ENCODE assay signal across 9 cellular contexts in the genomic region with DNA sequence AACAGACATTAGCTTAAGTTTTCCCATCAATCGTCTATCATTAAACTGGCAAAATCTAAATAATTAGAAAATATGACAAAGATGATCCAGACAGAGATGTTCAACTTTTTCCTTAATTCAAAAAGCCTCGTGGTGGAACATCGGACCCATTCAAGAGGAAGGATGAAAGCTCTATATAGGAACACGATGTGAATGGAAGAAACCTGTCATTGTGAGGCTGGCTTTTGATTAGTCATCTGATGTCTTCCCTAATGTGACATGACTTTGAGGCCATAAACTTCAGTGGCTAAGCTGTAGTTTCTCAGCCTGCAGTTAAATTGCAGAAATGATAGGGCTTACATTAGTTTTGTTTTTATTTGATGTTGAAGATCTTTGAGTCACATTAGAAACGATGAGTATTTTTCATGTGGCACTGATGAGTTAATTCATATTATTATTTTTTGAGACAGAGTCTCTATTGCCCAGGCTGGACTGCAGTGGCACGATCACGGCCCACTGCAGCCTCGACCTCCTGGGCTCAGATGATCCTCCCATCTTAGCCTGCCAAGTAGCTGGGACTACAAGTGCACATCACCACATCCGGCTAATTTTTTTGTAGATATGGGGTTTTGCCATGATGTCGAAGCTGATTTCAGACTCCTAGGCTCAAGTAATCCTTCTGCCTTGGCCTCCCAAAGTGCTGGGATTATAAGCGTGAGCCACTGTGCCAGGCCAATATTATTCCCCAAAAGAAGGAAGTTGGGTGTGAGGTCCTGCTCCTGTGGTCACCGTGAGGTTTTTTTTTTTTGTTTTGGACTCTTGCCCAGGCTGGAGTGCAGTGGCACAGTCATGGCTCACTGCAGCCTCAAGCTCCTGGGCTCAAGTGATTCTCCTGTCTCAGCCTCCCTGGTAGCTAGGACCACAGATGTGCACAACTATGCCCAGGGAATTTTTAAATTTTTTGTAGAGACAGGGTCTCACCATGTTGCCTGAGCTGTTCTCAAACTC. TPM values are rescaled to one million over a fixed set of nuclear protein-coding genes. Genes with fewer than 3 reads are reported as not detected.
DNase-seq lines count a peak whose midpoint lies in the region; ATAC-seq, FAIRE-seq and TF ChIP-seq lines count a peak whose summit lies in the region.
"Had no signal": no experiment of that assay in that cellular context is flagged by ENCODE, and none has a peak within 500 bp of the region (broad histone marks: within the 10 kb centered on the region; RNA-seq: fewer than 3 reads in every experiment).

No MANE protein-coding gene starts in this region.

- H3K36me3 Mint-ChIP-seq in Calu3 (ENCODE audit: insufficient read depth, unreplicated experiment) (peaks cover 32% of the 10 kb centered on the region), mesothelial cell of epicardium (peaks cover 9% of the 10 kb centered on the region)

- intact Hi-C loops in Calu3 (cut with micrococcal nuclease; ENCODE audit: unreplicated experiment) (no loop called here), K562 (cut with micrococcal nuclease) (loop anchor here (5.0 to 10.0 kb wide), 2 partner anchors 37 to 74 kb away; no protein-coding TSS in a partner anchor)

- TF ChIP-seq CTCF in Calu3 (IDR thresholded peaks at IDR 0.05; ENCODE audit: unreplicated experiment) (no peak), MM.1S (IDR thresholded peaks at IDR 0.05; ENCODE audit: low read length) (no peak), K562 (IDR thresholded peaks at IDR 0.05 in 2 of 3, conservative IDR thresholded peaks at IDR 0.05 in 1 of 3; ENCODE audit: insufficient read depth in 2 of 3, low read depth in 1 of 3, low read length in 3 of 3) (no peak), mesothelial cell of epicardium (IDR thresholded peaks at IDR 0.05; ENCODE audit: unreplicated experiment) (no peak)

- no peaks in the 10 kb centered on the region for H3K9me3 ChIP-seq in MM.1S (replicated peaks; ENCODE audit: insufficient read depth, low read length)
- H3K9me3 ChIP-seq in K562 (replicated peaks; ENCODE audit: control insufficient read depth, insufficient read depth, low read depth, low read length): no peaks in the 10 kb centered on the region
- H3K9me3 ChIP-seq: SJCRH30 had no signal

- BruUV-seq in Calu3 (replicated peaks; lab: Mats Ljungman, UMichigan) (no TSS peak), K562 (replicated peaks; lab: Mats Ljungman, UMichigan) (no TSS peak)

- H3K9ac ChIP-seq in MM.1S (ENCODE audit: low read length) (peak overlapping the region; percentile 98; the same call in 1 of the 2 replicates), K562 (ENCODE audit: insufficient read depth in 1 of 2, low read depth in 2 of 2, low read length in 2 of 2) (peak overlapping the region in 1 of 2 experiments; percentile 80; a peak in 2 of 4 replicates)

- no peak for ATAC-seq in K562
- no peak for ATAC-seq in HG03442 (IDR thresholded peaks at IDR 0.05; ENCODE audit: unreplicated experiment)
- no peak for ATAC-seq in GM18861 (IDR thresholded peaks at IDR 0.05; ENCODE audit: unreplicated experiment)

- DNase-seq in Calu3 (no peak), MM.1S (no peak), K562 (ENCODE audit: extremely low read depth in 1 of 4, low spot score in 3 of 4) (peak in 1 of 4 experiments; percentile 18), mesothelial cell of epicardium (ENCODE audit: low spot score in 2 of 2, unreplicated experiment in 2 of 2) (no peak), DMS 273 (lab: John Stamatoyannopoulos, UW; ENCODE audit: unreplicated experiment) (no peak), HCEC 1CT (no peak)

- no peak for TF ChIP-seq EP300 in K562 (IDR thresholded peaks at IDR 0.05; ENCODE audit: low read length)

- peak overlapping the region; percentile 60 for H3K27ac Mint-ChIP-seq in Calu3 (ENCODE audit: unreplicated experiment)
- peak overlapping the region; percentile 85 for H3K27ac Mint-ChIP-seq in mesothelial cell of epicardium

- peak; percentile 85 for FAIRE-seq in K562 (lab: Jason Lieb, UNC)

- 44% methylated on average over 12 of the region's 12 CpGs for WGBS in K562 (ENCODE audit: insufficient coverage, low coverage, missing lambda C conversion rate)

- H4K20me1 ChIP-seq in MM.1S (ENCODE audit: insufficient read depth, low read length) (no peaks in the 10 kb centered on the region), K562 (replicated peaks; ENCODE audit: control insufficient read depth, insufficient read depth, low read length) (no peaks in the 10 kb centered on the region)

- peaks cover 11% of the 10 kb centered on the region for H3K4me1 ChIP-seq in MM.1S (ENCODE audit: low read length)
- peaks cover 8 to 26% of the 10 kb centered on the region in 2 experiments; a peak in 3 of 5 replicates for H3K4me1 ChIP-seq in K562 (replicated peaks in 1 of 2; ENCODE audit: control insufficient read depth in 2 of 2, insufficient read depth in 2 of 2, low read length in 2 of 2)
- H3K4me1 ChIP-seq: SJCRH30 had no signal

- H3F3A ChIP-seq in MM.1S (ENCODE audit: insufficient read depth, low read length): no peaks in the 10 kb centered on the region

- in situ Hi-C loops in K562 (cut with MboI): no loop called here

- H3K4me2 ChIP-seq in MM.1S (ENCODE audit: low read depth, low read length): peak overlapping the region; percentile 90
- 0 out of 2 replicates have a peak overlapping the region, but pooled peaks have one; percentile 90 for H3K4me2 ChIP-seq in K562 (ENCODE audit: insufficient read depth, low read length)

- H3K27me3 Mint-ChIP-seq in Calu3 (ENCODE audit: unreplicated experiment) (no peaks in the 10 kb centered on the region), mesothelial cell of epicardium (ENCODE audit: low read depth) (no peaks in the 10 kb centered on the region)

- peaks cover 6% of the 10 kb centered on the region for H3K4me1 Mint-ChIP-seq in Calu3 (ENCODE audit: low read depth, unreplicated experiment)
- peaks cover 14% of the 10 kb centered on the region for H3K4me1 Mint-ChIP-seq in mesothelial cell of epicardium

- no peak for TF ChIP-seq RAD21 in K562 (CRISPR knock-in tag; conservative IDR thresholded peaks at IDR 0.05 in 1 of 2, IDR thresholded peaks at IDR 0.05 in 1 of 2)

- no peak overlapping the region for H2AFZ ChIP-seq in MM.1S (ENCODE audit: low read length)
- H2AFZ ChIP-seq in K562 (ENCODE audit: low read depth, low read length): 0 out of 2 replicates have a peak overlapping the region, but pooled peaks have one; percentile 90

- CTCF ChIA-PET in Calu3 (lab: Charles Lee): interaction anchor here (0.6 to 1.5 kb wide), 2 partner anchors 44 to 139 kb away, joined by 3 to 6 read pairs; no protein-coding TSS in a partner anchor
- CTCF ChIA-PET in K562 (lab: Yijun Ruan, JAX; ENCODE audit: low intra/inter-chr PET ratio): no interaction called here

- POLR2A ChIA-PET in K562 (lab: Yijun Ruan, JAX): interaction anchor here (0.6 to 1.6 kb wide), 4 partner anchors 27 to 214 kb away, joined by 4 to 6 read pairs (median 4); no protein-coding TSS in a partner anchor

- H3K9me3 Mint-ChIP-seq in Calu3 (ENCODE audit: low read depth, unreplicated experiment): no peaks in the 10 kb centered on the region
- H3K9me3 Mint-ChIP-seq in mesothelial cell of epicardium: no peaks in the 10 kb centered on the region

- H3K27ac ChIP-seq in MM.1S (ENCODE audit: low read length) (no peak overlapping the region), K562 (ENCODE audit: extremely low read depth, low read depth, low read length) (no peak overlapping the region)

- H3K9me1 ChIP-seq in K562 (ENCODE audit: control insufficient read depth, insufficient read depth, low read length): no peaks in the 10 kb centered on the region

- H3K27me3 ChIP-seq in MM.1S (replicated peaks; ENCODE audit: insufficient read depth, low read length): no peaks in the 10 kb centered on the region
- H3K27me3 ChIP-seq in K562 (ENCODE audit: control insufficient read depth in 2 of 2, insufficient read depth in 2 of 2, low read length in 2 of 2): no peaks in the 10 kb centered on the region
- H3K27me3 ChIP-seq: SJCRH30 had no signal

- H3K4me3 Mint-ChIP-seq in Calu3 (ENCODE audit: low read depth, unreplicated experiment): peak overlapping the region; percentile 96
- H3K4me3 Mint-ChIP-seq in mesothelial cell of epicardium: peak overlapping the region; percentile 92

- no peaks in the 10 kb centered on the region for H3K9me2 ChIP-seq in MM.1S (replicated peaks; ENCODE audit: insufficient read depth, low read length)

- H3K36me3 ChIP-seq in MM.1S (replicated peaks; ENCODE audit: insufficient read depth, low read length): no peaks in the 10 kb centered on the region
- H3K36me3 ChIP-seq in K562 (ENCODE audit: control insufficient read depth, insufficient read depth, low read length): peaks cover 5% of the 10 kb centered on the region; the same call in 1 of the 3 replicates

- peaks cover 16% of the 10 kb centered on the region for H3K79me2 ChIP-seq in MM.1S (ENCODE audit: low read length)
- peaks cover 11% of the 10 kb centered on the region; the same call in 2 of the 3 replicates for H3K79me2 ChIP-seq in K562 (ENCODE audit: control insufficient read depth, insufficient read depth, low read length)

- TF ChIP-seq POLR2A in K562 (conservative IDR thresholded peaks at IDR 0.05): no peak

- H3K4me3 ChIP-seq in MM.1S (ENCODE audit: low read length) (peak overlapping the region; percentile 94), K562 (no peak overlapping the region)

RNA-seq across cellular contexts. Expression of a gene that starts 1.3 kb away (rescaled TPM):
- 59.5 and 62.2 TPM in 2 replicates for total RNA-seq in Calu3 (2022)
- 14.4 and 17.0 TPM in 2 replicates for total RNA-seq in K562 (2011; cell fraction: chromatin; rRNA removed; ENCODE audit: low replicate concordance)
- total RNA-seq in K562 (2011; cell fraction: nucleolus; rRNA removed): 12.1 and 12.7 TPM in 2 replicates
- 14.9 and 16.1 TPM in 2 replicates for total RNA-seq in K562 (2011; cell fraction: nucleoplasm; rRNA removed)
- total RNA-seq in K562 (2014; rRNA removed): 22.6 and 30.9 TPM in 2 replicates
- total RNA-seq in K562 (2014; rRNA removed; fragmentation: Illumina TruSeq; extraction: Trizol): 52.6 and 57.9 TPM in 2 replicates
- total RNA-seq in K562 (2015; rRNA removed; fragmentation: Illumina TruSeq; extraction: Trizol): 44.8 and 47.0 TPM in 2 replicates
- total RNA-seq in K562 (2021): 41.1 and 43.2 TPM in 2 replicates
- polyA plus RNA-seq in K562 (2011; rRNA removed): 54.0 and 59.2 TPM in 2 replicates
- 29.8 and 49.7 TPM in 2 replicates for polyA plus RNA-seq in K562 (2011; cell fraction: cytosol; rRNA removed)
- 38.0 and 55.7 TPM in 2 replicates for polyA plus RNA-seq in K562 (2011; cell fraction: nucleus; rRNA removed)
- polyA plus RNA-seq in K562 (2012): 51.0 and 61.3 TPM in 2 replicates
- 75.2 and 92.2 TPM in 2 replicates for polyA plus RNA-seq in K562 (2014; fragmentation: Illumina TruSeq; extraction: Trizol)
- 10 to 100 TPM; 56.9 to 74.5 TPM for polyA plus RNA-seq in K562 (2014; fragmentation: Nextera tagmentation; extraction: Ambion mirVana)
- 34.8 and 41.8 TPM in 2 replicates for polyA plus RNA-seq in K562 (2014; rRNA removed)
- 32.1 and 35.0 TPM in 2 replicates for polyA minus RNA-seq in K562 (2011; rRNA and poly(A)+ RNA removed)
- polyA minus RNA-seq in K562 (2011; cell fraction: cytosol; rRNA and poly(A)+ RNA removed): 8.7 and 11.4 TPM in 2 replicates
- polyA minus RNA-seq in K562 (2011; cell fraction: nucleus; rRNA and poly(A)+ RNA removed): 9.0 and 16.4 TPM in 2 replicates
- total RNA-seq in mesothelial cell of epicardium: 63.2 to 85.1 TPM (median 65.4 TPM) in 3 replicates

RNA-seq across cellular contexts. Expression of a gene that starts 41.7 kb away (rescaled TPM):
- total RNA-seq in Calu3 (2022) (0.12 and 0.19 TPM in 2 replicates), K562 (2014; rRNA removed) (0.04 and 0.05 TPM in 2 replicates), K562 (2014; rRNA removed; fragmentation: Illumina TruSeq; extraction: Trizol) (0.15 and 0.26 TPM in 2 replicates), K562 (2015; rRNA removed; fragmentation: Illumina TruSeq; extraction: Trizol) (0.11 and 0.15 TPM in 2 replicates), K562 (2021) (0.16 and 0.42 TPM in 2 replicates), mesothelial cell of epicardium (0.89 to 1.3 TPM (median 0.90 TPM) in 3 replicates)
- total RNA-seq in K562 (2011; cell fraction: chromatin; rRNA removed; ENCODE audit: low replicate concordance): 0.14 and 0.33 TPM in 2 replicates
- 0.17 TPM in 1 of 2 replicates, not detected in the other for total RNA-seq in K562 (2011; cell fraction: nucleolus; rRNA removed)
- total RNA-seq in K562 (2011; cell fraction: nucleoplasm; rRNA removed): 0.23 and 0.51 TPM in 2 replicates
- polyA plus RNA-seq in K562 (2011; rRNA removed) (0.05 and 0.11 TPM in 2 replicates), K562 (2014; fragmentation: Illumina TruSeq; extraction: Trizol) (0.11 and 0.31 TPM in 2 replicates), K562 (2014; fragmentation: Nextera tagmentation; extraction: Ambion mirVana) (under 1 TPM; 0.08 to 0.27 TPM), K562 (2014; rRNA removed) (0.07 and 0.15 TPM in 2 replicates)
- polyA plus RNA-seq in K562 (2011; cell fraction: cytosol; rRNA removed): 0.04 TPM in 1 of 2 replicates, not detected in the other
- polyA plus RNA-seq in K562 (2011; cell fraction: nucleus; rRNA removed): 0.10 and 0.11 TPM in 2 replicates
- polyA plus RNA-seq in K562 (2012): 0.17 and 0.21 TPM in 2 replicates
- 0.39 TPM in 1 of 2 replicates, not detected in the other for polyA minus RNA-seq in K562 (2011; rRNA and poly(A)+ RNA removed)
- 0.67 and 1.3 TPM in 2 replicates for polyA minus RNA-seq in K562 (2011; cell fraction: cytosol; rRNA and poly(A)+ RNA removed)
- 0.27 TPM in 1 of 2 replicates, not detected in the other for polyA minus RNA-seq in K562 (2011; cell fraction: nucleus; rRNA and poly(A)+ RNA removed)

RNA-seq across cellular contexts. Expression of a gene that starts 42.1 kb away (rescaled TPM):
- total RNA-seq in Calu3 (2022): 1.4 and 2.4 TPM in 2 replicates
- total RNA-seq in K562 (2011; cell fraction: chromatin; rRNA removed; ENCODE audit: low replicate concordance): 5.9 and 6.9 TPM in 2 replicates
- 2.2 and 3.3 TPM in 2 replicates for total RNA-seq in K562 (2011; cell fraction: nucleolus; rRNA removed)
- total RNA-seq in K562 (2011; cell fraction: nucleoplasm; rRNA removed): 3.2 and 7.3 TPM in 2 replicates
- 1.7 and 1.8 TPM in 2 replicates for total RNA-seq in K562 (2014; rRNA removed)
- total RNA-seq in K562 (2014; rRNA removed; fragmentation: Illumina TruSeq; extraction: Trizol): 2.1 and 3.1 TPM in 2 replicates
- total RNA-seq in K562 (2015; rRNA removed; fragmentation: Illumina TruSeq; extraction: Trizol): 1.6 and 2.1 TPM in 2 replicates
- total RNA-seq in K562 (2021): 1.1 and 1.6 TPM in 2 replicates
- 0.64 and 1.4 TPM in 2 replicates for polyA plus RNA-seq in K562 (2011; rRNA removed)
- 1.3 and 1.8 TPM in 2 replicates for polyA plus RNA-seq in K562 (2011; cell fraction: cytosol; rRNA removed)
- 1.6 and 1.9 TPM in 2 replicates for polyA plus RNA-seq in K562 (2011; cell fraction: nucleus; rRNA removed)
- polyA plus RNA-seq in K562 (2012): 1.5 and 2.5 TPM in 2 replicates
- polyA plus RNA-seq in K562 (2014; fragmentation: Illumina TruSeq; extraction: Trizol): 3.8 and 5.6 TPM in 2 replicates
- polyA plus RNA-seq in K562 (2014; fragmentation: Nextera tagmentation; extraction: Ambion mirVana): 1 to 10 TPM; 1.0 to 1.8 TPM
- polyA plus RNA-seq in K562 (2014; rRNA removed): 3.7 and 3.8 TPM in 2 replicates
- 1.3 and 3.0 TPM in 2 replicates for polyA minus RNA-seq in K562 (2011; rRNA and poly(A)+ RNA removed)
- not detected in 2 replicates for polyA minus RNA-seq in K562 (2011; cell fraction: cytosol; rRNA and poly(A)+ RNA removed)
- polyA minus RNA-seq in K562 (2011; cell fraction: nucleus; rRNA and poly(A)+ RNA removed): 0.81 and 1.9 TPM in 2 replicates
- 7.8 to 11.4 TPM (median 9.0 TPM) in 3 replicates for total RNA-seq in mesothelial cell of epicardium
